16 cellular contexts compared by ENCODE assay signal in genomic region chr12:112091563-112091962, GRCh38. TPM values are rescaled to one million over a fixed set of nuclear protein-coding genes. Genes with fewer than 3 reads are reported as not detected.
A peak's percentile ranks its signal among the peaks of the same experiment; 100 is the strongest.
DNase-seq lines count a peak whose midpoint lies in the region; ATAC-seq and TF ChIP-seq lines count a peak whose summit lies in the region.
"Had no signal": no experiment of that assay in that cellular context is flagged by ENCODE, and none has a peak within 500 bp of the region (broad histone marks: within the 10 kb centered on the region; RNA-seq: fewer than 3 reads in every experiment).

No MANE protein-coding gene starts in this region.

- peaks cover 7% of the 10 kb centered on the region for H3K4me1 ChIP-seq in HEK293 (ENCODE audit: control insufficient read depth, insufficient read depth, low read length)
- H3K4me1 ChIP-seq: Caco-2 had no signal

- H3K9me3 ChIP-seq in HEK293 (ENCODE audit: control insufficient read depth, insufficient read depth, low read depth, low read length) = no peaks in the 10 kb centered on the region
- H3K9me3 ChIP-seq: A549, Caco-2 had no signal

- no peak for TF ChIP-seq CTCF in HEK293 (tag by site-specific recombination; IDR thresholded peaks at IDR 0.05)

- peaks cover 25% of the 10 kb centered on the region for H3K4me1 Mint-ChIP-seq in activated naive CD4-positive, alpha-beta T cell treated with anti-CD3 and anti-CD28 coated beads for 36 hours (ENCODE audit: low read depth)

- POLR2A ChIA-PET in HEK293 (lab: Yijun Ruan, JAX) = no interaction called here

- H3K27me3 Mint-ChIP-seq in activated naive CD4-positive, alpha-beta T cell treated with anti-CD3 and anti-CD28 coated beads for 36 hours (ENCODE audit: low read depth) = no peaks in the 10 kb centered on the region
- H3K27me3 Mint-ChIP-seq: CD4-positive, alpha-beta T cell had no signal

- H3K36me3 ChIP-seq in HEK293 (ENCODE audit: control insufficient read depth in 2 of 2, insufficient read depth in 1 of 2, low read length in 2 of 2) = peaks cover 77 to 80% of the 10 kb centered on the region in 2 experiments

- H3K9me3 Mint-ChIP-seq in activated naive CD4-positive, alpha-beta T cell treated with anti-CD3 and anti-CD28 coated beads for 36 hours = no peaks in the 10 kb centered on the region
- H3K9me3 Mint-ChIP-seq: CD4-positive, alpha-beta T cell; H9 had no signal

- ATAC-seq in left lobe of liver (no peak), HG03135 (IDR thresholded peaks at IDR 0.05; ENCODE audit: unreplicated experiment) (no peak)
- ATAC-seq: A549 had no signal

- intact Hi-C loops in activated naive CD4-positive, alpha-beta T cell treated with anti-CD3 and anti-CD28 coated beads for 36 hours (cut with micrococcal nuclease) = no loop called here

- peak; percentile 17 for DNase-seq in activated CD8-positive, alpha-beta memory T cell treated with anti-CD3 and anti-CD28 coated beads for 24 hours
- DNase-seq in activated CD8-positive, alpha-beta memory T cell treated with anti-CD3 and anti-CD28 coated beads, Interleukin-2, amount 50 U/mL, for 4 hours = no peak
- DNase-seq in activated naive CD4-positive, alpha-beta T cell treated with anti-CD3 and anti-CD28 coated beads for 36 hours = no peak
- no peak for DNase-seq in activated naive CD4-positive, alpha-beta T cell treated with anti-CD3 and anti-CD28 coated beads, Interleukin-2, amount 50 U/mL, for 16 hours
- DNase-seq in left lobe of liver (ENCODE audit: low spot score) (peak; percentile 21), NCI-H446 treated with DMSO at 0.1 percent for 48 hours (lab: John Stamatoyannopoulos, UW) (no peak)
- DNase-seq: AML-193; Caco-2; CD4-positive, alpha-beta T cell; H9 had no signal

- CTCF ChIA-PET in activated naive CD4-positive, alpha-beta T cell treated with anti-CD3 and anti-CD28 coated beads for 36 hours (lab: Charles Lee) = interaction anchor here (0.5 to 1.0 kb wide), 2 partner anchors 13 to 32 kb away, joined by 3 read pairs; no protein-coding TSS in a partner anchor
- CTCF ChIA-PET in HEK293 (lab: Yijun Ruan, JAX) = no interaction called here

- no peak overlapping the region for H3K4me3 ChIP-seq in HEK293 (ENCODE audit: low read depth, low read length)
- H3K4me3 ChIP-seq: A549 had no signal

- peak overlapping the region; percentile 8 for H3K27ac Mint-ChIP-seq in activated naive CD4-positive, alpha-beta T cell treated with anti-CD3 and anti-CD28 coated beads for 36 hours
- H3K27ac Mint-ChIP-seq: CD4-positive, alpha-beta T cell had no signal

- H3K36me3 Mint-ChIP-seq in activated naive CD4-positive, alpha-beta T cell treated with anti-CD3 and anti-CD28 coated beads for 36 hours (ENCODE audit: low read depth) = peaks cover 29% of the 10 kb centered on the region

- no peak overlapping the region for H3K4me3 Mint-ChIP-seq in activated naive CD4-positive, alpha-beta T cell treated with anti-CD3 and anti-CD28 coated beads for 36 hours
- H3K4me3 Mint-ChIP-seq: CD4-positive, alpha-beta T cell; H9 had no signal

- H3K27ac ChIP-seq in HEK293 (ENCODE audit: extremely low read depth, low read depth, low read length) = no peak overlapping the region
- H3K27ac ChIP-seq: 22Rv1, A549, C4-2B, HL-60 had no signal

TF ChIP-seq in HEK293, 187 proteins besides CTCF, POLR2A, EP300 and RAD21:
- peak; percentile 52; the same call in 1 of the 2 replicates for TF ChIP-seq GLIS1 (tag by site-specific recombination; IDR thresholded peaks at IDR 0.05)
- TF ChIP-seq SALL2 (tag by site-specific recombination; IDR thresholded peaks at IDR 0.05; ENCODE audit: borderline replicate concordance) = no peak
- TF ChIP-seq, protein P1, sequence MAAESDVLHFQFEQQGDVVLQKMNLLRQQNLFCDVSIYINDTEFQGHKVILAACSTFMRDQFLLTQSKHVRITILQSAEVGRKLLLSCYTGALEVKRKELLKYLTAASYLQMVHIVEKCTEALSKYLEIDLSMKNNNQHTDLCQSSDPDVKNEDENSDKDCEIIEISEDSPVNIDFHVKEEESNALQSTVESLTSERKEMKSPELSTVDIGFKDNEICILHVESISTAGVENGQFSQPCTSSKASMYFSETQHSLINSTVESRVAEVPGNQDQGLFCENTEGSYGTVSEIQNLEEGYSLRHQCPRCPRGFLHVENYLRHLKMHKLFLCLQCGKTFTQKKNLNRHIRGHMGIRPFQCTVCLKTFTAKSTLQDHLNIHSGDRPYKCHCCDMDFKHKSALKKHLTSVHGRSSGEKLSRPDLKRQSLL (tag by site-specific recombination; IDR thresholded peaks at IDR 0.05) = peak; percentile 54

RNA-seq across cellular contexts. Expression of gene NAA25, which starts 17.0 kb away (rescaled TPM):
- total RNA-seq in activated naive CD4-positive, alpha-beta T cell treated with anti-CD3 and anti-CD28 coated beads for 36 hours = 10 to 100 TPM; 52.4 to 55.7 TPM
- 7.6 TPM for total RNA-seq in left lobe of liver

RNA-seq across cellular contexts. Expression of gene TRAFD1, which starts 33.8 kb away (rescaled TPM):
- total RNA-seq in activated naive CD4-positive, alpha-beta T cell treated with anti-CD3 and anti-CD28 coated beads for 36 hours = 10 to 100 TPM; 49.6 to 55.7 TPM
- 9.8 TPM for total RNA-seq in left lobe of liver

Comparison
In these comparisons a context has a peak if more than half of its experiments do, and no peak if none do; other contexts are left out.
1. DNase-seq: peak in activated CD8-positive, alpha-beta memory T cell treated with anti-CD3 and anti-CD28 coated beads for 24 hours (single experiment) and left lobe of liver (single experiment); none in activated CD8-positive, alpha-beta memory T cell treated with anti-CD3 and anti-CD28 coated beads, Interleukin-2, amount 50 U/mL, for 4 hours (single experiment), activated naive CD4-positive, alpha-beta T cell treated with anti-CD3 and anti-CD28 coated beads for 36 hours (single experiment), activated naive CD4-positive, alpha-beta T cell treated with anti-CD3 and anti-CD28 coated beads, Interleukin-2, amount 50 U/mL, for 16 hours (single experiment) and NCI-H446 treated with DMSO at 0.1 percent for 48 hours (single experiment).